19 cellular contexts compared by ENCODE assay signal in genomic region chr10:86434651-86435050, GRCh38.
DNase-seq lines count a peak whose midpoint lies in the region; ATAC-seq, FAIRE-seq and TF ChIP-seq lines count a peak whose summit lies in the region.
"Had no signal": no experiment of that assay in that cellular context is flagged by ENCODE, and none has a peak within 500 bp of the region (broad histone marks: within the 10 kb centered on the region; RNA-seq: fewer than 3 reads in every experiment).

No MANE protein-coding gene starts in this region.

- peak; percentile 20 for FAIRE-seq in H54 (lab: Jason Lieb, UNC)
- FAIRE-seq: A549, D721Med, GM12892 had no signal

- H4K20me1 ChIP-seq in PC-3 (ENCODE audit: low read length) = no peaks in the 10 kb centered on the region

- intact Hi-C loops in ascending aorta (cut with DNase I) (loop anchor here (5.0 kb wide), 1 partner anchor 32 kb away; no protein-coding TSS in a partner anchor), PC-3 (cut with micrococcal nuclease) (no loop called here)

- H3K27me3 Mint-ChIP-seq in activated naive CD8-positive, alpha-beta T cell treated with anti-CD3 and anti-CD28 coated beads, Interleukin-2, amount 50 U/mL, for 24 hours = no peaks in the 10 kb centered on the region
- H3K27me3 Mint-ChIP-seq: CD8-positive, alpha-beta memory T cell had no signal

- CTCF ChIA-PET in PC-3 (lab: Charles Lee) = no interaction called here

- no peaks in the 10 kb centered on the region for H3K27me3 ChIP-seq in ascending aorta
- H3K27me3 ChIP-seq in PC-3 (ENCODE audit: low read length) = no peaks in the 10 kb centered on the region

- H3K4me2 ChIP-seq in PC-3 (ENCODE audit: low read length) = no peak overlapping the region
- H3K4me2 ChIP-seq: A549 had no signal

- peaks cover 0 to 35% of the 10 kb centered on the region in 2 donors for H3K36me3 ChIP-seq in ascending aorta
- H3K36me3 ChIP-seq in PC-3 (ENCODE audit: low read depth, low read length) = peaks cover 26% of the 10 kb centered on the region

- no peaks in the 10 kb centered on the region for H3F3A ChIP-seq in PC-3 (ENCODE audit: low read length, unreplicated experiment)

- H3K4me1 Mint-ChIP-seq in activated naive CD8-positive, alpha-beta T cell treated with anti-CD3 and anti-CD28 coated beads, Interleukin-2, amount 50 U/mL, for 24 hours = peaks cover 4% of the 10 kb centered on the region

- H3K4me3 ChIP-seq in ascending aorta (no peak overlapping the region), PC-3 (ENCODE audit: low read length) (no peak overlapping the region)
- H3K4me3 ChIP-seq: A549 had no signal

- H3K79me2 ChIP-seq in PC-3 (ENCODE audit: low read length) = no peaks in the 10 kb centered on the region

- TF ChIP-seq POLR2A in H54 (IDR thresholded peaks at IDR 0.05; ENCODE audit: low read depth, low read length) = no peak

- no peak for TF ChIP-seq CTCF in ascending aorta (IDR thresholded peaks at IDR 0.05)
- TF ChIP-seq CTCF in PC-3 (conservative IDR thresholded peaks at IDR 0.05; ENCODE audit: low read depth, low read length) = no peak

- BruUV-seq in PC-3 (replicated peaks; lab: Mats Ljungman, UMichigan) = no TSS peak

- no peaks in the 10 kb centered on the region for H3K9me3 Mint-ChIP-seq in activated naive CD8-positive, alpha-beta T cell treated with anti-CD3 and anti-CD28 coated beads, Interleukin-2, amount 50 U/mL, for 24 hours
- H3K9me3 Mint-ChIP-seq: CD8-positive, alpha-beta memory T cell had no signal

- no peak overlapping the region for H3K4me3 Mint-ChIP-seq in activated naive CD8-positive, alpha-beta T cell treated with anti-CD3 and anti-CD28 coated beads, Interleukin-2, amount 50 U/mL, for 24 hours
- H3K4me3 Mint-ChIP-seq: CD8-positive, alpha-beta memory T cell had no signal

- no peak for ATAC-seq in activated naive CD8-positive, alpha-beta T cell treated with anti-CD3 and anti-CD28 coated beads, Interleukin-2, amount 50 U/mL, for 24 hours
- no peak for ATAC-seq in PC-3
- ATAC-seq: A549 had no signal

- H3K27ac ChIP-seq in ascending aorta (peak overlapping the region; percentile 14 to 15), PC-3 (ENCODE audit: low read length) (no peak overlapping the region)
- H3K27ac ChIP-seq: A549 had no signal

- DNase-seq in EH (ENCODE audit: low read depth) (peak; percentile 32), H54 (ENCODE audit: insufficient read length, low spot score) (no peak), ascending aorta (ENCODE audit: low spot score in 2 of 2) (no peak), fibroblast of peridontal ligament (ENCODE audit: extremely low read depth) (peak; percentile 55), T-helper 1 cell (no peak), PC-3 (no peak), NCI-H226 (no peak)
- DNase-seq in activated naive CD8-positive, alpha-beta T cell treated with anti-CD3 and anti-CD28 coated beads, Interleukin-2, amount 50 U/mL, for 24 hours = no peak
- DNase-seq: 8988T; ACHN; C1 segment of cervical spinal cord; CD8-positive, alpha-beta memory T cell; DMS 273 treated with DMSO at 0.1 percent for 48 hours; DMS79; GF-D8; HCEC 1CT had no signal

- no peaks in the 10 kb centered on the region for H3K9me2 ChIP-seq in PC-3 (replicated peaks; ENCODE audit: low read length)

- H3K36me3 Mint-ChIP-seq in activated naive CD8-positive, alpha-beta T cell treated with anti-CD3 and anti-CD28 coated beads, Interleukin-2, amount 50 U/mL, for 24 hours (ENCODE audit: low read depth) = peaks cover 34% of the 10 kb centered on the region

- no peak overlapping the region for H3K9ac ChIP-seq in PC-3 (ENCODE audit: low read length)

- no peak overlapping the region for H2AFZ ChIP-seq in PC-3 (ENCODE audit: low read length)

- H3K9me3 ChIP-seq in ascending aorta (no peaks in the 10 kb centered on the region), PC-3 (ENCODE audit: low read length) (no peaks in the 10 kb centered on the region)
- H3K9me3 ChIP-seq: A549 had no signal

- peaks cover 0 to 2% of the 10 kb centered on the region in 2 donors for H3K4me1 ChIP-seq in ascending aorta
- H3K4me1 ChIP-seq in PC-3 (ENCODE audit: insufficient read depth, low read length) = no peaks in the 10 kb centered on the region

- H3K27ac Mint-ChIP-seq in activated naive CD8-positive, alpha-beta T cell treated with anti-CD3 and anti-CD28 coated beads, Interleukin-2, amount 50 U/mL, for 24 hours = no peak overlapping the region
- H3K27ac Mint-ChIP-seq: CD8-positive, alpha-beta memory T cell had no signal

- POLR2A ChIA-PET in PC-3 (lab: Charles Lee; ENCODE audit: unreplicated experiment) = no interaction called here

Comparison
In these comparisons a context has a peak if more than half of its experiments do, and no peak if none do; other contexts are left out.
1. DNase-seq: peak in EH (single experiment) and fibroblast of peridontal ligament (single experiment); none in H54 (single experiment), ascending aorta (0 of 2), activated naive CD8-positive, alpha-beta T cell treated with anti-CD3 and anti-CD28 coated beads, Interleukin-2, amount 50 U/mL, for 24 hours (single experiment), T-helper 1 cell (0 of 5), PC-3 (single experiment) and NCI-H226 (single experiment).